ENCODE assay signal across 17 cellular contexts in the genomic region with DNA sequence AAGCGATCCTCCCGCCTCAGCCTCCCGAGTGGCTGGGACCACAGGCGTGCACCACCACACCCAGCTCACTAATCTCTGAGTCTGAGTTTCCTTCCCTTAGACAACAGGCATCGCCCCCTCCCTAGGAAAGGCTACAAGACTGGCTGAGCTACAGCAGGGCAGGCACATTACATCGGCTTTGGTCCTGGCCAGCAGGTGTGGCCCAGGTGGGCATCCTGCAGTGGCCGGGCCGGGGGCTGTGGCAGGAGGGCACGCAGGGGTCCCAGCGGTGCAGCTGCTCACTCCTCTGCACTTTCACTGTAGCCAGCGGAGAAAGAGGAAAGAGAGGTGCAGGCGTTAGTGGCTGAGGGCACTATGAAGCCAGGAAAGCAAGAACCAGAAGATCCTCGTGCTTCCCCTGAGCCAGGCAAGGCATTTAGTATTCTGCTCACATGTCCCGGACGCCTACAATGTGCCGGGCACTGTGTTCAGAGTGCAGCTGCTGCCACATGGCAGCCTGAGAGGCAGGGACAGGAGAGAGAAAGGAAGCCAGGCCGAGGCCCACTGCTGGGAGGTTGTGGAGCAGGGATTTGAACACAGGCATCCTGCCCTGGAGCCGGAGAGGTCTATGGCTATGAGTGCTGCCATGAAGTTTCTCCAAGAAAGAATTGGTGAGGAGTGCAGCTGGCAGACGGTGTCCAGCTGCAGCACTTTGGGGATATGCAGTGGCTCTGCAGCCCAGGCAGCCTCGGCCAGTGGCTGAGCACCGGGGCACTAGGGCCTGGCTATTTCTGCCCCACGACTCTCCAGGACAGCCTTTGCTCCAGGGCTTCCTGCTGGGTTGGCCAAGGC. TPM values are rescaled to one million over a fixed set of nuclear protein-coding genes. Genes with fewer than 3 reads are reported as not detected.
"Had no signal": no experiment of that assay in that cellular context is flagged by ENCODE, and none has a peak within 500 bp of the region (broad histone marks: within the 10 kb centered on the region; RNA-seq: fewer than 3 reads in every experiment).

No MANE protein-coding gene starts in this region.

- H3K4me1 Mint-ChIP-seq: activated CD4-positive, alpha-beta T cell treated with anti-CD3 and anti-CD28 coated beads, Interleukin-2, amount 10 ng/mL, durations not matched to agents 7 days and 5 days; activated naive CD8-positive, alpha-beta T cell treated with anti-CD3 and anti-CD28 coated beads for 36 hours; naive B cell; T-cell had no signal

- H3K36me3 Mint-ChIP-seq: activated naive CD8-positive, alpha-beta T cell treated with anti-CD3 and anti-CD28 coated beads for 36 hours; naive B cell; T-cell had no signal

- H3K4me3 Mint-ChIP-seq: activated CD4-positive, alpha-beta T cell treated with anti-CD3 and anti-CD28 coated beads, Interleukin-2, amount 10 ng/mL, durations not matched to agents 7 days and 5 days; activated naive CD8-positive, alpha-beta T cell treated with anti-CD3 and anti-CD28 coated beads for 36 hours; activated T-cell treated with anti-CD3 and anti-CD28 coated beads, Interleukin-2, amount 50 U/mL, for 4 hours; T-cell had no signal

- H3K27ac Mint-ChIP-seq: activated CD4-positive, alpha-beta T cell treated with anti-CD3 and anti-CD28 coated beads, Interleukin-2, amount 10 ng/mL, durations not matched to agents 7 days and 5 days; activated naive CD8-positive, alpha-beta T cell treated with anti-CD3 and anti-CD28 coated beads for 36 hours; T-cell had no signal

- ATAC-seq: activated T-cell treated with anti-CD3 and anti-CD28 coated beads, Interleukin-2, amount 50 U/mL, for 4 hours; lower lobe of right lung; psoas muscle; stimulated activated naive CD8-positive, alpha-beta T cell treated with anti-CD3 and anti-CD28 coated beads, Interleukin-15, Interleukin-2, amounts not matched to agents 100 U/mL and 50 U/mL, for 24 hours; T-cell had no signal

- H3K27me3 Mint-ChIP-seq: activated naive CD8-positive, alpha-beta T cell treated with anti-CD3 and anti-CD28 coated beads for 36 hours had no signal

- H3K9me3 Mint-ChIP-seq: activated CD4-positive, alpha-beta T cell treated with anti-CD3 and anti-CD28 coated beads, Interleukin-2, amount 10 ng/mL, durations not matched to agents 7 days and 5 days; activated naive CD8-positive, alpha-beta T cell treated with anti-CD3 and anti-CD28 coated beads for 36 hours; activated T-cell treated with anti-CD3 and anti-CD28 coated beads, Interleukin-2, amount 50 U/mL, for 4 hours; T-cell had no signal

- DNase-seq: activated CD4-positive, alpha-beta T cell treated with anti-CD3 and anti-CD28 coated beads, Interleukin-2, amount 10 ng/mL, durations not matched to agents 7 days and 5 days; activated gamma-delta T cell treated with Interleukin-2 at 50 U/mL for 16 hours; activated naive CD8-positive, alpha-beta T cell treated with anti-CD3 and anti-CD28 coated beads for 36 hours; activated T-cell treated with anti-CD3 and anti-CD28 coated beads, Interleukin-2, amount 50 U/mL, for 4 hours; colonic mucosa; foreskin melanocyte; lower lobe of right lung; naive B cell; nucleus accumbens; stimulated activated CD4-positive, alpha-beta T cell treated with anti-CD3 and anti-CD28 coated beads, Interleukin-4, amount 100 ng/mL, for 1 hour; stimulated activated CD8-positive, alpha-beta memory T cell treated with anti-CD3 and anti-CD28 coated beads, Interleukin-4, amount 100 ng/mL, for 48 hours; stimulated activated naive CD8-positive, alpha-beta T cell treated with anti-CD3 and anti-CD28 coated beads, Interleukin-15, Interleukin-2, amounts not matched to agents 100 U/mL and 50 U/mL, for 24 hours; T-cell; T1000 had no signal

RNA-seq across cellular contexts. Expression of a gene that starts 22.3 kb away (rescaled TPM):
- total RNA-seq: activated naive CD8-positive, alpha-beta T cell treated with anti-CD3 and anti-CD28 coated beads for 36 hours; activated T-cell treated with anti-CD3 and anti-CD28 coated beads, Interleukin-2, amount 50 U/mL, for 4 hours; endothelial cell of umbilical vein; kidney epithelial cell had no signal
